8 cellular contexts compared by ENCODE assay signal in the genomic region with DNA sequence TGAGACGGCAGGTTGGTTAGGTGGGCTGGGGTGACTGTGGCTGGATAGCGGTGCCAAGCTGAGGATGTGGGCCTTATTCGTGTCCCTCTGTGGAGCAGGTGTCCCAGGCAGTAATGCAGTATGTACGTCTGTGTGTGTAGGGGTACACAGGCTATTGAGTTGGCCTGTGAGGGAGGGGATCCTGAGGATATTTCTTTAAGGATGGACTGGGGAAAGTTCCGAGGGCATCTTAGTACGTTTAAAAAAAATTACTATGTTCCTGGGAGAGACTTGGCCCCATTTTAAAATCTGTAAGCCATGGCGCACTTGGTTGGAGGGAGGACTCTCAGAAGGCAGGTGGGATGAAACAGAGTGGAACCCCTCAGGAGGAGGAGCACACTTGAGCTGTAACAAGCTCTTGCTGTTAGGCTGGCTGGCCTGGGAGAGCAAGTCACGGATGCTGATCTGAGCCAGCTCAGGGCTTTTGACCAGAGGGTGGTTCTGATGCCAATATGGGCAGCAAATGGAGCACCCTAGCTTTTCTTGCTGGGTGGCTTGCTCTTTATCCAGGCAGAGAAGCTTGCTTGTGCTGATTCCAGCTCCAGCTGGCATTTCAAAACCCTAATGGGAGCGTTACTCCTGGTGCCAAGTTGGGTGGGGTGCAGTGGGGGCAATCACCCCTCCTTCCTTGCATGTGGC. TPM values are rescaled to one million over a fixed set of nuclear protein-coding genes. Genes with fewer than 3 reads are reported as not detected.
DNase-seq lines count a peak whose midpoint lies in the region; ATAC-seq and TF ChIP-seq lines count a peak whose summit lies in the region.

No MANE protein-coding gene starts in this region.

- H3K27me3 ChIP-seq in heart right ventricle (no peaks in the 10 kb centered on the region), psoas muscle (ENCODE audit: insufficient read depth in 3 of 3, low read length in 2 of 3) (no peaks in the 10 kb centered on the region)

- H3K36me3 Mint-ChIP-seq in activated T-helper 17 cell treated with anti-CD3 and anti-CD28 coated beads, Interleukin-2, amount 50 U/mL, for 72 hours (ENCODE audit: low read depth) = peaks cover 27% of the 10 kb centered on the region

- 10 to 16% methylated on average over 9 of the region's 9 CpGs for WGBS in heart right ventricle, 2 donors
- 2 to 9% (median 5%) methylated on average over 9 of the region's 9 CpGs for WGBS in psoas muscle, 3 donors

- H3K4me1 Mint-ChIP-seq in activated T-helper 17 cell treated with anti-CD3 and anti-CD28 coated beads, Interleukin-2, amount 50 U/mL, for 72 hours = peaks cover 40% of the 10 kb centered on the region

- DNase-seq in heart right ventricle (no peak), psoas muscle (peak in 1 of 2 donors; percentile 66), NOMO-1 treated with DMSO at 0.1 percent for 48 hours (lab: John Stamatoyannopoulos, UW; ENCODE audit: unreplicated experiment) (no peak), NCI-H1436 (lab: John Stamatoyannopoulos, UW) (no peak)

- H3K4me3 Mint-ChIP-seq in activated T-helper 17 cell treated with anti-CD3 and anti-CD28 coated beads, Interleukin-2, amount 50 U/mL, for 72 hours = peak overlapping the region; percentile 93

- peaks cover 6% of the 10 kb centered on the region; the same call in 1 of the 2 replicates for H3K4me1 ChIP-seq in ES-I3 (ENCODE audit: insufficient read depth, low read length)
- H3K4me1 ChIP-seq in heart right ventricle = peaks cover 0 to 51% (median 31%) of the 10 kb centered on the region in 9 donors
- peaks cover 14% of the 10 kb centered on the region for H3K4me1 ChIP-seq in psoas muscle

- TF ChIP-seq CTCF in heart right ventricle (IDR thresholded peaks at IDR 0.05) (no peak), psoas muscle (IDR thresholded peaks at IDR 0.05) (no peak)

- peak overlapping the region; percentile 74 for H3K9ac ChIP-seq in ES-I3 (ENCODE audit: low read depth, low read length)

- H3K9me3 ChIP-seq in ES-I3 (ENCODE audit: control insufficient read depth, insufficient read depth, low read length) (no peaks in the 10 kb centered on the region), heart right ventricle (no peaks in the 10 kb centered on the region), psoas muscle (no peaks in the 10 kb centered on the region)

- H3K27me3 Mint-ChIP-seq in activated T-helper 17 cell treated with anti-CD3 and anti-CD28 coated beads, Interleukin-2, amount 50 U/mL, for 72 hours = no peaks in the 10 kb centered on the region

- peak overlapping the region; percentile 93 for H3K27ac Mint-ChIP-seq in activated T-helper 17 cell treated with anti-CD3 and anti-CD28 coated beads, Interleukin-2, amount 50 U/mL, for 72 hours

- H3K27ac ChIP-seq in heart right ventricle = peak overlapping the region; percentile 79 to 98 (median 94)
- peak overlapping the region; percentile 96 for H3K27ac ChIP-seq in psoas muscle

- H3K9me3 Mint-ChIP-seq in activated T-helper 17 cell treated with anti-CD3 and anti-CD28 coated beads, Interleukin-2, amount 50 U/mL, for 72 hours = peaks cover 6% of the 10 kb centered on the region

- ATAC-seq in HG03354 (IDR thresholded peaks at IDR 0.05; ENCODE audit: poor library complexity, severe bottlenecking, unreplicated experiment) = peak; percentile 2
- peak; percentile 8 for ATAC-seq in activated T-helper 17 cell treated with anti-CD3 and anti-CD28 coated beads, Interleukin-2, amount 50 U/mL, for 72 hours (replicated peaks)
- ATAC-seq in heart right ventricle = peak in 6 of 8 donors; percentile 11 to 57 (median 32)
- peak; percentile 15 to 54 (median 30) for ATAC-seq in psoas muscle
- no peak for ATAC-seq in HG02840 (IDR thresholded peaks at IDR 0.05; ENCODE audit: low FRiP score, unreplicated experiment)

- H3K36me3 ChIP-seq in ES-I3 (ENCODE audit: insufficient read depth, low read length) = no peaks in the 10 kb centered on the region
- H3K36me3 ChIP-seq in heart right ventricle = peaks cover 0 to 10% (median 0%) of the 10 kb centered on the region in 9 donors
- no peaks in the 10 kb centered on the region for H3K36me3 ChIP-seq in psoas muscle (ENCODE audit: insufficient read depth in 1 of 2, low read depth in 1 of 2)

- intact Hi-C loops in heart right ventricle (cut with DNase I) (loop anchor here in 6 of 10 donors (5.0 to 10.0 kb wide), 4 partner anchors 33 to 73 kb away; no protein-coding TSS in a partner anchor), psoas muscle (cut with DNase I) (loop anchor here (2.0 to 5.0 kb wide), 4 partner anchors 32 to 73 kb away; no protein-coding TSS in a partner anchor)

- H3K4me3 ChIP-seq in heart right ventricle = peak overlapping the region; percentile 83 to 99 (median 96)
- H3K4me3 ChIP-seq in psoas muscle = peak overlapping the region; percentile 96

RNA-seq across cellular contexts. Expression of a gene that starts 0.8 kb away (rescaled TPM):
- total RNA-seq in activated T-helper 17 cell treated with anti-CD3 and anti-CD28 coated beads, Interleukin-2, amount 50 U/mL, for 72 hours = 10 to 100 TPM; 18.4 to 24.8 TPM
- 10 to 100 TPM; 17.3 to 33.3 (median 21.0) TPM for total RNA-seq in heart right ventricle
- polyA plus RNA-seq in heart right ventricle = 10 to 100 TPM; 14.3 to 17.5 TPM
- 10 to 100 TPM; 47.2 to 77.2 (median 54.5) TPM for total RNA-seq in psoas muscle
- 10 to 100 TPM; 26.4 to 56.4 (median 54.1) TPM for polyA plus RNA-seq in psoas muscle

RNA-seq across cellular contexts. Expression of a gene that starts 30.1 kb away (rescaled TPM):
- 10 to 100 TPM; 18.0 to 28.0 TPM for total RNA-seq in activated T-helper 17 cell treated with anti-CD3 and anti-CD28 coated beads, Interleukin-2, amount 50 U/mL, for 72 hours
- total RNA-seq in heart right ventricle (1 to 10 TPM in 9 of 10 donors, under 1 TPM in 1; 0.89 to 4.5 (median 2.3) TPM), psoas muscle (1 to 10 TPM; 1.2 to 3.2 (median 2.0) TPM)
- polyA plus RNA-seq in heart right ventricle (1 to 10 TPM; 2.5 to 4.3 TPM), psoas muscle (1 to 10 TPM in 2 of 3 donors, under 1 TPM in 1; 0.45 to 1.7 (median 1.5) TPM)

RNA-seq across cellular contexts. Expression of a gene that starts 30.3 kb away (rescaled TPM):
- total RNA-seq in activated T-helper 17 cell treated with anti-CD3 and anti-CD28 coated beads, Interleukin-2, amount 50 U/mL, for 72 hours = 10 to 100 TPM; 14.3 to 14.7 TPM
- total RNA-seq in heart right ventricle (10 to 100 TPM; 10.9 to 17.8 (median 13.6) TPM), psoas muscle (1 to 10 TPM; 2.8 to 5.3 (median 3.3) TPM)
- polyA plus RNA-seq in heart right ventricle (10 to 100 TPM in 1 of 2 donors, 1 to 10 TPM in 1; 5.0 to 15.8 TPM), psoas muscle (1 to 10 TPM; 3.4 to 6.5 (median 4.9) TPM)
